Comparison of ENCODE assay signal across 9 cellular contexts in genomic region chr13:99067160-99067985, GRCh38.
DNase-seq lines count a peak whose midpoint lies in the region; ATAC-seq and TF ChIP-seq lines count a peak whose summit lies in the region.
"Had no signal": no experiment of that assay in that cellular context is flagged by ENCODE, and none has a peak within 500 bp of the region (broad histone marks: within the 10 kb centered on the region; RNA-seq: fewer than 3 reads in every experiment).

No MANE protein-coding gene starts in this region.

- H4K20me1 ChIP-seq in PC-9 (ENCODE audit: insufficient read depth) = no peaks in the 10 kb centered on the region

- CTCF ChIA-PET in Caco-2 (lab: Charles Lee) = interaction anchor here (0.6 kb wide), 1 partner anchor 23 kb away, joined by 3 read pairs; no protein-coding TSS in a partner anchor
- CTCF ChIA-PET in PC-9 (lab: Charles Lee) = no interaction called here

- H3K27me3 ChIP-seq in Caco-2 (replicated peaks; ENCODE audit: control insufficient read depth, insufficient read depth, low read length) (no peaks in the 10 kb centered on the region), PC-9 (ENCODE audit: insufficient read depth, low read depth) (no peaks in the 10 kb centered on the region)

- H3K4me1 Mint-ChIP-seq in Caco-2 (ENCODE audit: low read depth, unreplicated experiment) = peaks cover 37% of the 10 kb centered on the region
- H3K4me1 Mint-ChIP-seq in effector memory CD8-positive, alpha-beta T cell (ENCODE audit: low read depth in 2 of 2) = peaks cover 37 to 40% of the 10 kb centered on the region in 2 donors

- peak overlapping the region; percentile 91 for H3K27ac Mint-ChIP-seq in Caco-2 (ENCODE audit: unreplicated experiment)
- peak overlapping the region; percentile 51 to 57 for H3K27ac Mint-ChIP-seq in effector memory CD8-positive, alpha-beta T cell

- POLR2A ChIA-PET in Caco-2 (lab: Charles Lee) = no interaction called here
- POLR2A ChIA-PET in PC-9 (lab: Charles Lee; ENCODE audit: unreplicated experiment) = no interaction called here

- peaks cover 36% of the 10 kb centered on the region for H3F3A ChIP-seq in PC-9 (ENCODE audit: insufficient read depth, low read depth)

- H3K79me2 ChIP-seq in PC-9 (ENCODE audit: low read depth) = peaks cover 65% of the 10 kb centered on the region

- peak overlapping the region; percentile 58 for H3K4me2 ChIP-seq in PC-9

- peak overlapping the region; percentile 66 for H3K27ac ChIP-seq in PC-9

- H3K9me3 ChIP-seq in Caco-2 = peaks cover 10% of the 10 kb centered on the region
- peaks cover 38% of the 10 kb centered on the region for H3K9me3 ChIP-seq in PC-9 (ENCODE audit: insufficient read depth, low read depth)

- BruUV-seq in Caco-2 (replicated peaks; lab: Mats Ljungman, UMichigan) (no TSS peak), PC-9 (replicated peaks; lab: Mats Ljungman, UMichigan) (no TSS peak)

- H3K27me3 Mint-ChIP-seq in Caco-2 (ENCODE audit: insufficient read depth, unreplicated experiment) = no peaks in the 10 kb centered on the region
- H3K27me3 Mint-ChIP-seq in effector memory CD8-positive, alpha-beta T cell = no peaks in the 10 kb centered on the region

- TF ChIP-seq CTCF in Caco-2 (IDR thresholded peaks at IDR 0.05; ENCODE audit: insufficient read depth in 1 of 2, low read depth in 1 of 2, low read length in 1 of 2, severe bottlenecking in 1 of 2, unreplicated experiment in 1 of 2) (no peak), PC-9 (conservative IDR thresholded peaks at IDR 0.05) (no peak)

- no peak for ATAC-seq in effector memory CD8-positive, alpha-beta T cell (replicated peaks)
- ATAC-seq in HG03432 (IDR thresholded peaks at IDR 0.05; ENCODE audit: unreplicated experiment) = no peak

- H3K4me1 ChIP-seq in Caco-2 = peaks cover 49% of the 10 kb centered on the region
- H3K4me1 ChIP-seq in PC-9 (replicated peaks; ENCODE audit: insufficient read depth) = peaks cover 26% of the 10 kb centered on the region

- H3K36me3 Mint-ChIP-seq in Caco-2 (ENCODE audit: insufficient read depth, unreplicated experiment) = peaks cover 28% of the 10 kb centered on the region
- no peaks in the 10 kb centered on the region for H3K36me3 Mint-ChIP-seq in effector memory CD8-positive, alpha-beta T cell (ENCODE audit: insufficient read depth)

- H3K9me2 ChIP-seq in PC-9 (ENCODE audit: insufficient read depth) = no peaks in the 10 kb centered on the region

- H3K4me3 ChIP-seq in Caco-2 (ENCODE audit: low read depth, low read length) = no peak overlapping the region
- H3K4me3 ChIP-seq in PC-9 = no peak overlapping the region; the same call in 1 of the 2 replicates

- intact Hi-C loops in Caco-2 (cut with micrococcal nuclease; ENCODE audit: unreplicated experiment) = no loop called here
- intact Hi-C loops in PC-9 (cut with micrococcal nuclease; ENCODE audit: unreplicated experiment) = no loop called here

- peaks cover 37% of the 10 kb centered on the region for H3K9me3 Mint-ChIP-seq in Caco-2 (ENCODE audit: unreplicated experiment)
- no peaks in the 10 kb centered on the region for H3K9me3 Mint-ChIP-seq in effector memory CD8-positive, alpha-beta T cell

- H3K36me3 ChIP-seq in Caco-2 (ENCODE audit: control insufficient read depth, insufficient read depth, low read length) (peaks cover 2% of the 10 kb centered on the region), PC-9 (ENCODE audit: low read depth) (peaks cover 38% of the 10 kb centered on the region)

- DNase-seq in Caco-2 = peak in 1 of 2 experiments; percentile 37
- peak; percentile 30 to 97 for DNase-seq in PC-9
- DNase-seq in effector memory CD8-positive, alpha-beta T cell = no peak
- DNase-seq in myocyte (ENCODE audit: low read depth) = peak; percentile 28
- DNase-seq in NCI-H69 (lab: John Stamatoyannopoulos, UW) = no peak
- no peak for DNase-seq in midbrain (lab: John Stamatoyannopoulos, UW)
- no peak for DNase-seq in stimulated activated CD4-positive, alpha-beta T cell treated with anti-CD3 and anti-CD28 coated beads, Interleukin-2, amount 100 ng/mL, for 48 hours
- DNase-seq: NCI-H187 had no signal

- H2AFZ ChIP-seq in PC-9 = no peak overlapping the region

- H3K4me3 Mint-ChIP-seq in Caco-2 (ENCODE audit: unreplicated experiment) = peak overlapping the region; percentile 34
- H3K4me3 Mint-ChIP-seq in effector memory CD8-positive, alpha-beta T cell = peak overlapping the region; percentile 49 to 71

Comparison
In these comparisons a context has a peak if more than half of its experiments do, and no peak if none do; other contexts are left out.
1. DNase-seq: peak in PC-9 (2 of 2) and myocyte (single experiment); none in effector memory CD8-positive, alpha-beta T cell (0 of 3), NCI-H69 (single experiment), midbrain (single experiment) and stimulated activated CD4-positive, alpha-beta T cell treated with anti-CD3 and anti-CD28 coated beads, Interleukin-2, amount 100 ng/mL, for 48 hours (0 of 2).